Comparison of ENCODE assay signal across 21 cellular contexts in the genomic region with DNA sequence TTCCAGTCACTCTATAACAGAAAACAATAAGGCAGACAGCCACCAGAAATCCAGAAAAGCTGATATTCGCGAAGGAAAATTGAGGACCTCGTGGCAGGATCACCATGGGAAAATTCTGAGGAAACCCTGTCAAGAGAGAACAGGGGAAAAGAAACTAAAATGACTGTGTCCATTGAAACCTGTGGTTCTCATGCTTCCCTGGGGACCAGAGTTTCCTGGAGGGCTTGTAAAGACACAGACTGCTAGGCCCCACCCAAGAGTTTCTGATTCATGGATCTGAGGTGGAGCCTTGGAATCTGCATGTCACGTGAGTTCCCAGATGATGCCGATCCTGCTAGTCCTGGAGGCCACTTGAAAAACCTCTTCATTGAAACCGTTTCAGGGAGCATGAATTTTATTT.
"Had no signal": no experiment of that assay in that cellular context is flagged by ENCODE, and none has a peak within 500 bp of the region (broad histone marks: within the 10 kb centered on the region; RNA-seq: fewer than 3 reads in every experiment).

No MANE protein-coding gene starts in this region.

- H3K4me1 Mint-ChIP-seq: activated CD4-positive, alpha-beta T cell treated with anti-CD3 and anti-CD28 coated beads, Interleukin-2, amount 10 ng/mL, durations not matched to agents 7 days and 5 days; activated naive CD4-positive, alpha-beta T cell treated with anti-CD3 and anti-CD28 coated beads, Interleukin-2, amount 50 U/mL, for 24 hours; naive B cell had no signal

- H3K27ac Mint-ChIP-seq: activated CD4-positive, alpha-beta T cell treated with anti-CD3 and anti-CD28 coated beads, Interleukin-2, amount 10 ng/mL, durations not matched to agents 7 days and 5 days; activated CD8-positive, alpha-beta T cell treated with anti-CD3 and anti-CD28 coated beads, Interleukin-2, amount 10 ng/mL, durations not matched to agents 7 days and 5 days; activated naive CD4-positive, alpha-beta T cell treated with anti-CD3 and anti-CD28 coated beads, Interleukin-2, amount 50 U/mL, for 24 hours; activated T-cell treated with anti-CD3 and anti-CD28 coated beads, Interleukin-2, amount 50 U/mL, for 72 hours; naive B cell; progenitor cell of endocrine pancreas had no signal

- H3K36me3 Mint-ChIP-seq: activated naive CD4-positive, alpha-beta T cell treated with anti-CD3 and anti-CD28 coated beads, Interleukin-2, amount 50 U/mL, for 24 hours; naive B cell had no signal

- H3K36me3 ChIP-seq: left lung, right atrium auricular region, tibial nerve had no signal

- H3K4me1 ChIP-seq: foreskin keratinocyte, left lung, right atrium auricular region, tibial nerve had no signal

- ATAC-seq: activated CD4-positive, CD25-positive, alpha-beta regulatory T cell treated with anti-CD3 and anti-CD28 coated beads, Interleukin-2, amount 50 U/mL, for 24 hours; activated CD8-positive, alpha-beta T cell treated with anti-CD3 and anti-CD28 coated beads, Interleukin-2, amount 10 ng/mL, durations not matched to agents 7 days and 5 days; activated T-cell treated with anti-CD3 and anti-CD28 coated beads, Interleukin-2, amount 50 U/mL, for 72 hours; esophagus mucosa; foreskin keratinocyte; left lung; stimulated activated naive CD8-positive, alpha-beta T cell treated with anti-CD3 and anti-CD28 coated beads, Interleukin-15, Interleukin-2, amounts not matched to agents 100 U/mL and 50 U/mL, for 24 hours had no signal

- H3K4me3 Mint-ChIP-seq: activated CD4-positive, alpha-beta T cell treated with anti-CD3 and anti-CD28 coated beads, Interleukin-2, amount 10 ng/mL, durations not matched to agents 7 days and 5 days; activated CD8-positive, alpha-beta T cell treated with anti-CD3 and anti-CD28 coated beads, Interleukin-2, amount 10 ng/mL, durations not matched to agents 7 days and 5 days; activated naive CD4-positive, alpha-beta T cell treated with anti-CD3 and anti-CD28 coated beads, Interleukin-2, amount 50 U/mL, for 24 hours; activated T-cell treated with anti-CD3 and anti-CD28 coated beads, Interleukin-2, amount 50 U/mL, for 72 hours; naive B cell; neural crest cell had no signal

- DNase-seq: activated CD4-positive, alpha-beta T cell treated with anti-CD3 and anti-CD28 coated beads, Interleukin-2, amount 10 ng/mL, durations not matched to agents 7 days and 5 days; activated CD8-positive, alpha-beta memory T cell treated with anti-CD3 and anti-CD28 coated beads, Interleukin-2, amount 50 U/mL, for 48 hours; activated CD8-positive, alpha-beta T cell treated with anti-CD3 and anti-CD28 coated beads, Interleukin-2, amount 10 ng/mL, durations not matched to agents 7 days and 5 days; activated gamma-delta T cell; activated T-cell treated with anti-CD3 and anti-CD28 coated beads, Interleukin-2, amount 50 U/mL, for 72 hours; effector CD4-positive, alpha-beta T cell; foreskin keratinocyte; glutamatergic neuron; left lung; midbrain; naive B cell; stimulated activated CD4-positive, alpha-beta T cell treated with anti-CD3 and anti-CD28 coated beads, Interleukin-2, amount 100 ng/mL, for 24 hours; stimulated activated naive CD8-positive, alpha-beta T cell treated with anti-CD3 and anti-CD28 coated beads, Interleukin-15, Interleukin-2, amounts not matched to agents 100 U/mL and 50 U/mL, for 24 hours; T1000 had no signal

- H3K27me3 ChIP-seq: foreskin keratinocyte, left lung, right atrium auricular region, tibial nerve had no signal

- H3K27me3 Mint-ChIP-seq: activated CD4-positive, alpha-beta T cell treated with anti-CD3 and anti-CD28 coated beads, Interleukin-2, amount 10 ng/mL, durations not matched to agents 7 days and 5 days; activated naive CD4-positive, alpha-beta T cell treated with anti-CD3 and anti-CD28 coated beads, Interleukin-2, amount 50 U/mL, for 24 hours; progenitor cell of endocrine pancreas had no signal

- H3K9me3 Mint-ChIP-seq: activated CD4-positive, alpha-beta T cell treated with anti-CD3 and anti-CD28 coated beads, Interleukin-2, amount 10 ng/mL, durations not matched to agents 7 days and 5 days; activated naive CD4-positive, alpha-beta T cell treated with anti-CD3 and anti-CD28 coated beads, Interleukin-2, amount 50 U/mL, for 24 hours; neural crest cell had no signal

- H3K27ac ChIP-seq: foreskin keratinocyte, left lung, right atrium auricular region, tibial nerve had no signal

- H3K9me3 ChIP-seq: left lung, right atrium auricular region, tibial nerve had no signal

- H3K4me3 ChIP-seq: left lung, right atrium auricular region, tibial nerve had no signal
